Comparison of ENCODE assay signal across 1 cellular context in the genomic region with DNA sequence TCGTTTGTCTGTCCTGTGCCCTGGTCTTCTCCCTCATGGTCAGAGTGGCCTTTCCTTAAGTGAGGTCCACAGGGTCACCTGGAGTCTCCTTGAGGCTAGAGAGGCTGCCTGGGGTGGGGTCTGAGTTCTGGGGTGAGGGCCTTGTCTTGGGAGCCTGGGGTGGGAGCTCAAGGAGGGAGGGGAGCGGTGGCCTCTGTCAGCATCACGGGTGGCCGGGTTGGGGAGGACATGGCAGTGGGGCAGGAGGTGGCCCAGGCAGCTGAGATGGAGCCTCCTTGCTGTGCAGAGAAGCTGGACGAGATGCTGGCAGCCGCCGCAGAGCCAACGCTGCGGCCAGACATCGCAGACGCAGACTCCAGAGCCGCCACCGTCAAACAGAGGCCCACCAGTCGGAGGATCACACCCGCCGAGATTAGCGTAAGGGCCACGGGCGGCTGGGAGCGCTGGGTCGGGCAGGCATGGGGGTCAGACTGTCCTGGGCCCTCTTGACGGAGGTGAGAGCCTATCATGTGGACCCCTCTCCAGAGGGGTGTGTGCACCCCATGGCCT.
TF ChIP-seq lines count a peak whose summit lies in the region.

No MANE protein-coding gene starts in this region.

TF ChIP-seq in HepG2, 621 proteins besides CTCF, POLR2A, EP300 and RAD21:
- TF ChIP-seq ZNF572 (CRISPR knock-in tag; IDR thresholded peaks at IDR 0.05) (no peak), GATAD1 (CRISPR knock-in tag; IDR thresholded peaks at IDR 0.05) (no peak), JDP2 (CRISPR knock-in tag; IDR thresholded peaks at IDR 0.05; ENCODE audit: borderline replicate concordance) (no peak), ZBTB37 (CRISPR knock-in tag; IDR thresholded peaks at IDR 0.05) (no peak), NR2C2 (CRISPR knock-in tag; IDR thresholded peaks at IDR 0.05; ENCODE audit: borderline replicate concordance) (no peak), ZKSCAN5 (CRISPR knock-in tag; IDR thresholded peaks at IDR 0.05) (no peak), ZNF678 (CRISPR knock-in tag; IDR thresholded peaks at IDR 0.05) (no peak), NCOA1 (CRISPR knock-in tag; IDR thresholded peaks at IDR 0.05) (no peak), RFXAP (CRISPR knock-in tag; IDR thresholded peaks at IDR 0.05; ENCODE audit: borderline replicate concordance) (no peak), NCOA5 (CRISPR knock-in tag; IDR thresholded peaks at IDR 0.05) (no peak), ZNF33A (CRISPR knock-in tag; IDR thresholded peaks at IDR 0.05; ENCODE audit: borderline replicate concordance) (no peak), FOXO4 (CRISPR knock-in tag; conservative IDR thresholded peaks at IDR 0.05) (no peak), SIX1 (CRISPR knock-in tag; IDR thresholded peaks at IDR 0.05; ENCODE audit: borderline replicate concordance) (no peak), PAWR (CRISPR knock-in tag; IDR thresholded peaks at IDR 0.05; ENCODE audit: borderline replicate concordance) (no peak), DPF2 (CRISPR knock-in tag; IDR thresholded peaks at IDR 0.05; ENCODE audit: borderline replicate concordance, low read depth) (no peak), MBD4 (IDR thresholded peaks at IDR 0.05; ENCODE audit: borderline replicate concordance, low read length) (no peak)
- TF ChIP-seq, protein P1, sequence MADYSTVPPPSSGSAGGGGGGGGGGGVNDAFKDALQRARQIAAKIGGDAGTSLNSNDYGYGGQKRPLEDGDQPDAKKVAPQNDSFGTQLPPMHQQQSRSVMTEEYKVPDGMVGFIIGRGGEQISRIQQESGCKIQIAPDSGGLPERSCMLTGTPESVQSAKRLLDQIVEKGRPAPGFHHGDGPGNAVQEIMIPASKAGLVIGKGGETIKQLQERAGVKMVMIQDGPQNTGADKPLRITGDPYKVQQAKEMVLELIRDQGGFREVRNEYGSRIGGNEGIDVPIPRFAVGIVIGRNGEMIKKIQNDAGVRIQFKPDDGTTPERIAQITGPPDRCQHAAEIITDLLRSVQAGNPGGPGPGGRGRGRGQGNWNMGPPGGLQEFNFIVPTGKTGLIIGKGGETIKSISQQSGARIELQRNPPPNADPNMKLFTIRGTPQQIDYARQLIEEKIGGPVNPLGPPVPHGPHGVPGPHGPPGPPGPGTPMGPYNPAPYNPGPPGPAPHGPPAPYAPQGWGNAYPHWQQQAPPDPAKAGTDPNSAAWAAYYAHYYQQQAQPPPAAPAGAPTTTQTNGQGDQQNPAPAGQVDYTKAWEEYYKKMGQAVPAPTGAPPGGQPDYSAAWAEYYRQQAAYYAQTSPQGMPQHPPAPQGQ (CRISPR knock-in tag; IDR thresholded peaks at IDR 0.05; ENCODE audit: borderline replicate concordance), result no peak
